ENCODE assay signal across 11 cellular contexts in the genomic region with DNA sequence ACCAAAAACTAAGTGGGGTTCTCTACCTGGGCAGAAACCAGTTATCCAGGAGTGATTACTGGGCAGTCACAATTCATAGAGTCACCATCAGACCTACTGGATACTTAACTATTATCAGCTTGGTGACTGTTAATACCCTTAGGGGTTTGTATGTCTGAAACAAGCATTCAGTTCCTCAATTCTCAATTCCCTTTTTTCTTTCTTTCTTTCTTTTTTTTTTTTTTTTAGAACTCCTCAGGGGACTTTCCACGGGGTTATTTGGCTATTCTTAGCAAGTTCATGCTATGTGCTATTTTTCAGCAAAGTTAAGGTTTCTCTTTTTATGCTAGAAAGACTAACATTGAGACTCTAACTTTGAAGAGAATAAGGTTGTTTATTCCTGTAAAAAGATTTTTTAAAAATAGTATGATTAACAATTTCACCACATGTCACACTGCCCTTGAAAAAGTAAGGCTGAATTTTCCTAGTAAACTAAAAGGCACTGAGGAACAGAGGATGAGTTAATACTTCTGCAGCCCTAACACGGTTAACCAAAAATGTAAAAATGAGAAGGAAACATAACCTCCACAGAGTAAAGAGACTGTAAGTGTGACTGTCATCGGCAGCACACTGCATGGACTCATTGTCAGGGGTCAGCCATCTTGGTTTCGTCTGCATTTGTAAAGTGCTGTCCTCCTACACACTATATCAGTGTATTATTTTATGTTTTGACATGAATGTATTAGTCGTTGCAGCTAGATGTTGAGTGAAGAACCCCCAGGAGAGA.
DNase-seq lines count a peak whose midpoint lies in the region; ATAC-seq, FAIRE-seq and TF ChIP-seq lines count a peak whose summit lies in the region.
"Had no signal": no experiment of that assay in that cellular context is flagged by ENCODE, and none has a peak within 500 bp of the region (broad histone marks: within the 10 kb centered on the region; RNA-seq: fewer than 3 reads in every experiment).

No MANE protein-coding gene starts in this region.

- H3K4me1 ChIP-seq in GM12878 (ENCODE audit: control insufficient read depth, insufficient read depth, low read length): peaks cover 29% of the 10 kb centered on the region
- H3K4me1 ChIP-seq: stomach had no signal

- no peak for TF ChIP-seq RAD21 in GM12878 (IDR thresholded peaks at IDR 0.05; ENCODE audit: insufficient read depth, low read depth, low read length)

- H3K79me2 ChIP-seq in GM12878 (ENCODE audit: control insufficient read depth, insufficient read depth, low read length): no peaks in the 10 kb centered on the region

- H3K9me3 ChIP-seq in GM12878 (replicated peaks; ENCODE audit: control insufficient read depth, insufficient read depth, low read length): no peaks in the 10 kb centered on the region
- H3K9me3 ChIP-seq: stomach had no signal

- peak overlapping the region; percentile 65 for H3K9ac ChIP-seq in GM12878 (ENCODE audit: control insufficient read depth, insufficient read depth, low read length)

- ATAC-seq in GM18517 (IDR thresholded peaks at IDR 0.05; ENCODE audit: unreplicated experiment): peak; percentile 78
- peak; percentile 86 for ATAC-seq in GM21529 (IDR thresholded peaks at IDR 0.05; ENCODE audit: unreplicated experiment)
- peak; percentile 78 for ATAC-seq in HG03280 (IDR thresholded peaks at IDR 0.05; ENCODE audit: unreplicated experiment)
- ATAC-seq in GM12878: peak; percentile 93
- ATAC-seq: left colon had no signal

- peak; percentile 91 for FAIRE-seq in GM12878 (lab: Jason Lieb, UNC)

- DNase-seq in GM12878 (ENCODE audit: low read depth, low spot score) (peak; percentile 72), T-helper 2 cell (no peak), NCI-H2171 (lab: John Stamatoyannopoulos, UW) (no peak), NCI-H1092 (lab: John Stamatoyannopoulos, UW) (no peak), NCI-H2107 (lab: John Stamatoyannopoulos, UW) (no peak)
- DNase-seq: left colon, NCI-H345, stomach had no signal

- 2% methylated on average over 4 of the region's 5 CpGs for WGBS in GM12878 (ENCODE audit: insufficient coverage, insufficient replicate concordance, low lambda C conversion rate, missing lambda C conversion rate)

- peak; percentile 80 to 91; a peak in 3 of 4 replicates for TF ChIP-seq EP300 in GM12878 (IDR thresholded peaks at IDR 0.05; ENCODE audit: borderline replicate concordance in 1 of 2, control insufficient read depth in 1 of 2, low read depth in 2 of 2, low read length in 2 of 2)

- peak; percentile 59 for TF ChIP-seq POLR2A in GM12878 (IDR thresholded peaks at IDR 0.05; ENCODE audit: low read depth, low read length)

- BruUV-seq in GM12878 (replicated peaks; lab: Mats Ljungman, UMichigan): TSS peak; percentile 68

- no peak for TF ChIP-seq CTCF in GM12878 (IDR thresholded peaks at IDR 0.05 in 2 of 3, conservative IDR thresholded peaks at IDR 0.05 in 1 of 3; ENCODE audit: control insufficient read depth in 2 of 3, extremely low read depth in 1 of 3, insufficient read depth in 1 of 3, low read depth in 3 of 3, low read length in 3 of 3)

- CTCF ChIA-PET in GM12878 (lab: Yijun Ruan, JAX): interaction anchor here (0.6 to 6.5 kb wide), 6 partner anchors 15 to 1575 kb away, joined by 3 to 66 read pairs (median 10); no protein-coding TSS in a partner anchor

- SMC1A ChIA-PET in GM12878 (lab: Charles Lee; ENCODE audit: uncharacterized antibody, unreplicated experiment): interaction anchor here (0.6 to 8.3 kb wide), 17 partner anchors 9 to 299 kb away, joined by 3 to 92 read pairs (median 5); no protein-coding TSS in a partner anchor

- no peaks in the 10 kb centered on the region for H4K20me1 ChIP-seq in GM12878 (ENCODE audit: control insufficient read depth, insufficient read depth)

- H3K4me3 ChIP-seq in GM12878: peak overlapping the region; percentile 45; the same call in 1 of the 2 replicates
- H3K4me3 ChIP-seq: stomach had no signal

- RAD21 ChIA-PET in GM12878 (lab: Charles Lee; ENCODE audit: unreplicated experiment): interaction anchor here (1.4 to 6.1 kb wide), 5 partner anchors 9 to 78 kb away, joined by 3 to 93 read pairs (median 8); no protein-coding TSS in a partner anchor

- intact Hi-C loops in GM12878 (cut with micrococcal nuclease; ENCODE audit: unreplicated experiment): loop anchor here (2.0 kb wide), 1 partner anchor 18 kb away; no protein-coding TSS in a partner anchor

- H3K4me2 ChIP-seq in GM12878 (ENCODE audit: control insufficient read depth, insufficient read depth): peak overlapping the region; percentile 92

- peak overlapping the region; percentile 75 for H2AFZ ChIP-seq in GM12878 (ENCODE audit: control insufficient read depth, low read depth, low read length)

- H3K36me3 ChIP-seq in GM12878 (ENCODE audit: control insufficient read depth in 2 of 2, insufficient read depth in 2 of 2, low read length in 1 of 2): no peaks in the 10 kb centered on the region
- H3K36me3 ChIP-seq: stomach had no signal

- peak overlapping the region; percentile 96 for H3K27ac ChIP-seq in GM12878 (ENCODE audit: control insufficient read depth, insufficient read depth)

- POLR2A ChIA-PET in GM12878 (lab: Charles Lee): interaction anchor here (1.0 to 4.5 kb wide), 4 partner anchors 9 to 22 kb away, joined by 3 to 19 read pairs (median 4); no protein-coding TSS in a partner anchor

- H3K27me3 ChIP-seq in GM12878 (replicated peaks in 1 of 2; ENCODE audit: control insufficient read depth in 2 of 2, insufficient read depth in 2 of 2, low read length in 1 of 2): no peaks in the 10 kb centered on the region
- H3K27me3 ChIP-seq: stomach had no signal

- in situ Hi-C loops in GM12878 (cut with MboI): loop anchor here (25.0 kb wide), 1 partner anchor 1086 kb away; no protein-coding TSS in a partner anchor

TF ChIP-seq in GM12878, 131 proteins besides CTCF, POLR2A, EP300 and RAD21 (continues in another document):
- TF ChIP-seq WRNIP1 (IDR thresholded peaks at IDR 0.05; ENCODE audit: borderline replicate concordance, low read depth, low read length) (no peak), TCF7 (IDR thresholded peaks at IDR 0.05; ENCODE audit: borderline replicate concordance) (no peak), ZBTB33 (IDR thresholded peaks at IDR 0.05) (no peak), HDAC2 (IDR thresholded peaks at IDR 0.05) (no peak)
- TF ChIP-seq, protein P1, sequence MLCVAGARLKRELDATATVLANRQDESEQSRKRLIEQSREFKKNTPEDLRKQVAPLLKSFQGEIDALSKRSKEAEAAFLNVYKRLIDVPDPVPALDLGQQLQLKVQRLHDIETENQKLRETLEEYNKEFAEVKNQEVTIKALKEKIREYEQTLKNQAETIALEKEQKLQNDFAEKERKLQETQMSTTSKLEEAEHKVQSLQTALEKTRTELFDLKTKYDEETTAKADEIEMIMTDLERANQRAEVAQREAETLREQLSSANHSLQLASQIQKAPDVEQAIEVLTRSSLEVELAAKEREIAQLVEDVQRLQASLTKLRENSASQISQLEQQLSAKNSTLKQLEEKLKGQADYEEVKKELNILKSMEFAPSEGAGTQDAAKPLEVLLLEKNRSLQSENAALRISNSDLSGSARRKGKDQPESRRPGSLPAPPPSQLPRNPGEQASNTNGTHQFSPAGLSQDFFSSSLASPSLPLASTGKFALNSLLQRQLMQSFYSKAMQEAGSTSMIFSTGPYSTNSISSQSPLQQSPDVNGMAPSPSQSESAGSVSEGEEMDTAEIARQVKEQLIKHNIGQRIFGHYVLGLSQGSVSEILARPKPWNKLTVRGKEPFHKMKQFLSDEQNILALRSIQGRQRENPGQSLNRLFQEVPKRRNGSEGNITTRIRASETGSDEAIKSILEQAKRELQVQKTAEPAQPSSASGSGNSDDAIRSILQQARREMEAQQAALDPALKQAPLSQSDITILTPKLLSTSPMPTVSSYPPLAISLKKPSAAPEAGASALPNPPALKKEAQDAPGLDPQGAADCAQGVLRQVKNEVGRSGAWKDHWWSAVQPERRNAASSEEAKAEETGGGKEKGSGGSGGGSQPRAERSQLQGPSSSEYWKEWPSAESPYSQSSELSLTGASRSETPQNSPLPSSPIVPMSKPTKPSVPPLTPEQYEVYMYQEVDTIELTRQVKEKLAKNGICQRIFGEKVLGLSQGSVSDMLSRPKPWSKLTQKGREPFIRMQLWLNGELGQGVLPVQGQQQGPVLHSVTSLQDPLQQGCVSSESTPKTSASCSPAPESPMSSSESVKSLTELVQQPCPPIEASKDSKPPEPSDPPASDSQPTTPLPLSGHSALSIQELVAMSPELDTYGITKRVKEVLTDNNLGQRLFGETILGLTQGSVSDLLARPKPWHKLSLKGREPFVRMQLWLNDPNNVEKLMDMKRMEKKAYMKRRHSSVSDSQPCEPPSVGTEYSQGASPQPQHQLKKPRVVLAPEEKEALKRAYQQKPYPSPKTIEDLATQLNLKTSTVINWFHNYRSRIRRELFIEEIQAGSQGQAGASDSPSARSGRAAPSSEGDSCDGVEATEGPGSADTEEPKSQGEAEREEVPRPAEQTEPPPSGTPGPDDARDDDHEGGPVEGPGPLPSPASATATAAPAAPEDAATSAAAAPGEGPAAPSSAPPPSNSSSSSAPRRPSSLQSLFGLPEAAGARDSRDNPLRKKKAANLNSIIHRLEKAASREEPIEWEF (IDR thresholded peaks at IDR 0.05; ENCODE audit: insufficient replicate concordance, low read depth, low read length): peak; percentile 54
